In the genomic region with DNA sequence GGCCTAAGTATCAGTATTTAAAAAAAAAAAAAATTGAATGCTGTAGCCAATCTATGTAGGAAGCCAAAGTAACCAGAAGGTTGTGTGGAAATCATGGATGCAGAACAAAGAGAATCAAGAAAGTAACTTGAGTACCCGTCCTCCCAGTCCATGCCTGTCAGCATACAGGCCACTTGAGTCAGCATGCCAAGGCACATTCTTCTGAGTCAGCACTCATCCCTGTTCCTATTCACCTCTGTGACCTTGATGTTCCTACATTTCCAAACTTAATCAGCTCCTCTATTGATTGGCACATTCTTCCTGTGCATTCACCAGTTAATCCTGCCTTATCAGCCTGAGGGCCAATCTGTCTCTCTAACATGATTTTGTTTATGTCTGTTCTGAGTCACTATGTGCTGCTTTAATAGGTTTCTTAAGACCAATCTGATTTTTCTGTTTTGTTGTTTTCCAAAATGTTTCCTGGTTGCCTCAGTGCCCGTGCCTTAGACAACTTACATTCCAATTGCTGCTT, we compare ENCODE assay signal across 1 cellular context.
TF ChIP-seq lines count a peak whose summit lies in the region.

No MANE protein-coding gene starts in this region.

TF ChIP-seq in K562, 482 proteins besides CTCF, POLR2A, EP300 and RAD21:
- TF ChIP-seq, protein P1, sequence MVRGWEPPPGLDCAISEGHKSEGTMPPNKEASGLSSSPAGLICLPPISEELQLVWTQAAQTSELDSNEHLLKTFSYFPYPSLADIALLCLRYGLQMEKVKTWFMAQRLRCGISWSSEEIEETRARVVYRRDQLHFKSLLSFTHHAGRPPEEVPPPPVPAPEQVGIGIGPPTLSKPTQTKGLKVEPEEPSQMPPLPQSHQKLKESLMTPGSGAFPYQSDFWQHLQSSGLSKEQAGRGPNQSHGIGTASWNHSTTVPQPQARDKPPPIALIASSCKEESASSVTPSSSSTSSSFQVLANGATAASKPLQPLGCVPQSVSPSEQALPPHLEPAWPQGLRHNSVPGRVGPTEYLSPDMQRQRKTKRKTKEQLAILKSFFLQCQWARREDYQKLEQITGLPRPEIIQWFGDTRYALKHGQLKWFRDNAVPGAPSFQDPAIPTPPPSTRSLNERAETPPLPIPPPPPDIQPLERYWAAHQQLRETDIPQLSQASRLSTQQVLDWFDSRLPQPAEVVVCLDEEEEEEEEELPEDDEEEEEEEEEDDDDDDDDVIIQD (CRISPR knock-in tag; IDR thresholded peaks at IDR 0.05) = no peak
